Comparison of ENCODE assay signal across 13 cellular contexts in the genomic region with DNA sequence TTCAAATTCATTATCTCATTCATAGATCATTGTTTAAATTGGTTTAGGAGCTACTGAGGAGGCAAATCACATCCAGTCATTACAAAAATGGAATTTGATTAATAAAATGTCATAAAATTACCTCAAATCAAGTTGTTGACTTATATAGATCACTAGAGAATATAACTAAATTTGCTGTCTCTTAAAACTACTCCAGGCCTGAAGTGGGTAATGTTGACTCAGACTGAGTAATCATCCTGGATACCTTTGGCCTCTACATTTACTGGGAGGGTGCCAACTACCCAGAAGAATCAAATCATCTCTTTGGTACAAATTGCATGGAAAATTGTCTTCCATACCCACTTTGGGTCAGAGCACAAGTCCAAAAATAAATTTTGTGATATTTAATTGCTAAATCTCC.
DNase-seq lines count a peak whose midpoint lies in the region; ATAC-seq, FAIRE-seq and TF ChIP-seq lines count a peak whose summit lies in the region.
"Had no signal": no experiment of that assay in that cellular context is flagged by ENCODE, and none has a peak within 500 bp of the region (broad histone marks: within the 10 kb centered on the region; RNA-seq: fewer than 3 reads in every experiment).

No MANE protein-coding gene starts in this region.

- H3K4me1 Mint-ChIP-seq in HFFc6 (ENCODE audit: low read depth) = peaks cover 85% of the 10 kb centered on the region
- H3K4me1 Mint-ChIP-seq: immature natural killer cell, nephron had no signal

- H3K9me3 ChIP-seq in ascending aorta = no peaks in the 10 kb centered on the region
- H3K9me3 ChIP-seq: vagina had no signal

- H3K4me3 ChIP-seq in ascending aorta = no peak overlapping the region
- H3K4me3 ChIP-seq: vagina had no signal

- H3K4me3 Mint-ChIP-seq in HFFc6 = peak overlapping the region; percentile 43; the same call in 1 of the 2 replicates
- H3K4me3 Mint-ChIP-seq: immature natural killer cell, nephron had no signal

- H3K27me3 ChIP-seq in ascending aorta = no peaks in the 10 kb centered on the region
- H3K27me3 ChIP-seq: vagina had no signal

- no peak for TF ChIP-seq CTCF in HFFc6 (IDR thresholded peaks at IDR 0.05)
- TF ChIP-seq CTCF in omental fat pad (IDR thresholded peaks at IDR 0.05) = no peak
- TF ChIP-seq CTCF in D721Med (IDR thresholded peaks at IDR 0.05; ENCODE audit: insufficient read depth, missing control alignments) = no peak
- no peak for TF ChIP-seq CTCF in ascending aorta (IDR thresholded peaks at IDR 0.05)

- H3K27ac ChIP-seq in ascending aorta = no peak overlapping the region
- H3K27ac ChIP-seq: vagina had no signal

- no peaks in the 10 kb centered on the region for H3K9me3 Mint-ChIP-seq in HFFc6
- H3K9me3 Mint-ChIP-seq: nephron had no signal

- peak overlapping the region; percentile 83 for H3K27ac Mint-ChIP-seq in HFFc6
- H3K27ac Mint-ChIP-seq: immature natural killer cell, nephron had no signal

- intact Hi-C loops in ascending aorta (cut with DNase I) = no loop called here

- H3K27me3 Mint-ChIP-seq in HFFc6 (ENCODE audit: insufficient read depth) = no peaks in the 10 kb centered on the region

- no peaks in the 10 kb centered on the region for H3K36me3 ChIP-seq in ascending aorta
- H3K36me3 ChIP-seq: vagina had no signal

- no peak for FAIRE-seq in D721Med (lab: Jason Lieb, UNC)

- DNase-seq in AG08396 (ENCODE audit: low spot score) = peak; percentile 26
- DNase-seq in HFFc6 = peak; percentile 71
- DNase-seq in iris pigment epithelial cell (ENCODE audit: low read depth) = peak; percentile 83
- DNase-seq in omental fat pad (ENCODE audit: low spot score) = no peak
- DNase-seq in D721Med (ENCODE audit: insufficient read length, low spot score) = no peak
- no peak for DNase-seq in ascending aorta (ENCODE audit: low spot score in 2 of 2)
- DNase-seq: immature natural killer cell, NCI-H1930, RPMI8226 had no signal

- ATAC-seq in SK-N-SH treated with all-trans-retinoic acid at 6 μM for 48 hours = peak; percentile 81
- ATAC-seq in omental fat pad (ENCODE audit: low FRiP score) = no peak
- ATAC-seq in GM21717 (IDR thresholded peaks at IDR 0.05; ENCODE audit: unreplicated experiment) = no peak

- peaks cover 30% of the 10 kb centered on the region for H3K36me3 Mint-ChIP-seq in HFFc6 (ENCODE audit: low read depth)
- H3K36me3 Mint-ChIP-seq: immature natural killer cell had no signal

- no peaks in the 10 kb centered on the region for H3K4me1 ChIP-seq in ascending aorta
- H3K4me1 ChIP-seq: vagina had no signal

TF ChIP-seq in SK-N-SH treated with all-trans-retinoic acid at 6 μM for 48 hours, 23 proteins besides CTCF, POLR2A, EP300 and RAD21:
- TF ChIP-seq TOX (CRISPR knock-in tag; IDR thresholded peaks at IDR 0.05; ENCODE audit: borderline replicate concordance) (no peak), RARB (CRISPR knock-in tag; IDR thresholded peaks at IDR 0.05) (no peak), ZNF8 (CRISPR knock-in tag; IDR thresholded peaks at IDR 0.05) (no peak), GLIS3 (CRISPR knock-in tag; IDR thresholded peaks at IDR 0.05) (no peak), BACH2 (CRISPR knock-in tag; IDR thresholded peaks at IDR 0.05; ENCODE audit: borderline replicate concordance) (no peak), ZFP30 (CRISPR knock-in tag; IDR thresholded peaks at IDR 0.05) (no peak), CSRNP3 (CRISPR knock-in tag; IDR thresholded peaks at IDR 0.05) (no peak), ESRRG (CRISPR knock-in tag; IDR thresholded peaks at IDR 0.05) (no peak), ZC3H10 (CRISPR knock-in tag; IDR thresholded peaks at IDR 0.05) (peak; percentile 85), ISL1 (CRISPR knock-in tag; IDR thresholded peaks at IDR 0.05) (peak; percentile 90), ZFP3 (CRISPR knock-in tag; IDR thresholded peaks at IDR 0.05) (no peak), PATZ1 (CRISPR knock-in tag; IDR thresholded peaks at IDR 0.05; ENCODE audit: borderline replicate concordance) (no peak), TCF4 (CRISPR knock-in tag; IDR thresholded peaks at IDR 0.05; ENCODE audit: borderline replicate concordance) (no peak), ARNTL (CRISPR knock-in tag; IDR thresholded peaks at IDR 0.05; ENCODE audit: borderline replicate concordance, low read depth) (no peak), POU6F1 (CRISPR knock-in tag; IDR thresholded peaks at IDR 0.05; ENCODE audit: borderline replicate concordance, low read depth) (no peak), ZNF565 (CRISPR knock-in tag; conservative IDR thresholded peaks at IDR 0.05; ENCODE audit: low read depth) (no peak)

Comparison
In these comparisons a context has a peak if more than half of its experiments do, and no peak if none do; other contexts are left out.
1. DNase-seq: peak in AG08396 (single experiment), HFFc6 (single experiment) and iris pigment epithelial cell (single experiment); none in omental fat pad (single experiment), D721Med (single experiment) and ascending aorta (0 of 2).